In the genomic region with DNA sequence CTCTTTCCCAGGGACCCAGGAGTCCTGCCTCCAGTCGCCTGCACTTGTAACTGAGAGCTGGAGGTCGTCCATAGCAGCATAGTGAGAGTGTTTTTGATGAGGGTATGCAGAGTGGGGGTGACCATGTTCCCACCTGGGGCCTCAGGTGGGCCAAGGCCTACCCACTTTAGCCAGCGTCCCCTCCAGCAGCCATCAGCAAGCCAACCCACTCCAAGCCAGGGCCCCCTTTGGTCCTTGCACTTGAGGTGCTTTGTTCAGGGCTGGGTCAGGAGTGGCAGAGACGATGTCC, we compare ENCODE assay signal across 12 cellular contexts. TPM values are rescaled to one million over a fixed set of nuclear protein-coding genes. Genes with fewer than 3 reads are reported as not detected.
DNase-seq lines count a peak whose midpoint lies in the region; ATAC-seq and TF ChIP-seq lines count a peak whose summit lies in the region.
"Had no signal": no experiment of that assay in that cellular context is flagged by ENCODE, and none has a peak within 500 bp of the region (broad histone marks: within the 10 kb centered on the region; RNA-seq: fewer than 3 reads in every experiment).

No MANE protein-coding gene starts in this region.

- WGBS in H9 (ENCODE audit: extremely low coverage, insufficient read length, low lambda C conversion rate), result no CpG with 5 or more reads among the region's 4 CpGs
- 70% methylated on average over 4 of the region's 4 CpGs for WGBS in mesenchymal stem cell

- no peak overlapping the region for H4K5ac ChIP-seq in H9 (ENCODE audit: insufficient read length, low read depth, low read length)

- H3K27ac Mint-ChIP-seq in H9, result no peak overlapping the region
- H3K27ac Mint-ChIP-seq in activated CD8-positive, alpha-beta T cell treated with anti-CD3 and anti-CD28 coated beads for 36 hours, result peak overlapping the region; percentile 95
- H3K27ac Mint-ChIP-seq: endodermal cell had no signal

- no peak overlapping the region for H3K4me3 Mint-ChIP-seq in H9
- peak overlapping the region; percentile 43 for H3K4me3 Mint-ChIP-seq in activated CD8-positive, alpha-beta T cell treated with anti-CD3 and anti-CD28 coated beads for 36 hours
- H3K4me3 Mint-ChIP-seq: endodermal cell had no signal

- H2BK20ac ChIP-seq in H9 (ENCODE audit: low read depth, low read length, poor library complexity, severe bottlenecking), result no peak overlapping the region

- POLR2A ChIA-PET in activated CD8-positive, alpha-beta T cell treated with anti-CD3 and anti-CD28 coated beads for 36 hours (lab: Charles Lee), result interaction anchor here (0.6 to 11.4 kb wide), 5 partner anchors 12 to 1709 kb away, joined by 3 to 147 read pairs (median 5); partner anchors contain the start of genes KCNN4 and SMG9

- H3K27ac ChIP-seq in BLaER1 (peak overlapping the region; percentile 62; the same call in 1 of the 2 replicates), H9 (ENCODE audit: insufficient read length, low read depth, low read length) (no peak overlapping the region), mesenchymal stem cell (ENCODE audit: low read length, poor library complexity, severe bottlenecking) (no peak overlapping the region), substantia nigra (ENCODE audit: low read depth, low read length, poor library complexity, severe bottlenecking) (no peak overlapping the region)

- H3K27me3 Mint-ChIP-seq in H9 (ENCODE audit: low read depth), result peaks cover 35% of the 10 kb centered on the region
- H3K27me3 Mint-ChIP-seq in activated CD8-positive, alpha-beta T cell treated with anti-CD3 and anti-CD28 coated beads for 36 hours, result no peaks in the 10 kb centered on the region

- no peaks in the 10 kb centered on the region; a peak in 1 of 7 replicates for H3K36me3 Mint-ChIP-seq in H9 (ENCODE audit: insufficient read depth in 1 of 3, low read depth in 3 of 3)
- H3K36me3 Mint-ChIP-seq in activated CD8-positive, alpha-beta T cell treated with anti-CD3 and anti-CD28 coated beads for 36 hours (ENCODE audit: low read depth), result peaks cover 58% of the 10 kb centered on the region

- peaks cover 44% of the 10 kb centered on the region for H3K4me1 ChIP-seq in BLaER1
- no peaks in the 10 kb centered on the region; the same call in 1 of the 2 replicates for H3K4me1 ChIP-seq in H9 (ENCODE audit: insufficient read depth, low read length)
- H3K4me1 ChIP-seq in mesenchymal stem cell (ENCODE audit: control insufficient read depth, insufficient read depth, low read depth, low read length), result peaks cover 17% of the 10 kb centered on the region

- H2BK5ac ChIP-seq in H9 (ENCODE audit: insufficient read length, low read length) (no peak overlapping the region), mesenchymal stem cell (ENCODE audit: low read depth, low read length, poor library complexity, severe bottlenecking) (no peak overlapping the region)

- H3K23me2 ChIP-seq in H9 (ENCODE audit: insufficient read length, low read depth, low read length, poor library complexity, severe bottlenecking), result no peaks in the 10 kb centered on the region

- H3K4me3 ChIP-seq in BLaER1, result no peak overlapping the region
- no peak overlapping the region for H3K4me3 ChIP-seq in mesenchymal stem cell (ENCODE audit: insufficient read depth in 1 of 2, low read depth in 1 of 2, low read length in 2 of 2)

- H3K27me3 ChIP-seq in BLaER1, result no peaks in the 10 kb centered on the region
- no peaks in the 10 kb centered on the region for H3K27me3 ChIP-seq in H9 (ENCODE audit: insufficient read depth, low read length)
- H3K27me3 ChIP-seq in mesenchymal stem cell (ENCODE audit: control insufficient read depth in 1 of 2, insufficient read depth in 1 of 2, low read length in 2 of 2), result no peaks in the 10 kb centered on the region

- H3K79me1 ChIP-seq in H9 (ENCODE audit: insufficient read depth, low read depth, low read length, poor library complexity, severe bottlenecking), result no peaks in the 10 kb centered on the region
- no peaks in the 10 kb centered on the region for H3K79me1 ChIP-seq in mesenchymal stem cell (replicated peaks; ENCODE audit: low read length, poor library complexity, severe bottlenecking)

- H3K23ac ChIP-seq in H9 (ENCODE audit: insufficient read length, low read depth, low read length), result no peak overlapping the region
- no peak overlapping the region for H3K23ac ChIP-seq in mesenchymal stem cell (ENCODE audit: low read length in 2 of 2)

- H3K4me1 Mint-ChIP-seq in H9, result peaks cover 12 to 17% of the 10 kb centered on the region in 2 experiments
- H3K4me1 Mint-ChIP-seq in activated CD8-positive, alpha-beta T cell treated with anti-CD3 and anti-CD28 coated beads for 36 hours (ENCODE audit: low read depth), result peaks cover 66% of the 10 kb centered on the region
- H3K4me1 Mint-ChIP-seq: endodermal cell had no signal

- no peak overlapping the region for H3K14ac ChIP-seq in H9 (ENCODE audit: insufficient read depth, low read length)
- H3K14ac ChIP-seq in mesenchymal stem cell (ENCODE audit: low read length in 2 of 2), result no peak overlapping the region

- H3K9me3 Mint-ChIP-seq in H9, result no peaks in the 10 kb centered on the region
- H3K9me3 Mint-ChIP-seq in activated CD8-positive, alpha-beta T cell treated with anti-CD3 and anti-CD28 coated beads for 36 hours, result no peaks in the 10 kb centered on the region
- H3K9me3 Mint-ChIP-seq: endodermal cell had no signal

- peak; percentile 7; the same call in 1 of the 3 replicates for TF ChIP-seq CTCF in H9 (conservative IDR thresholded peaks at IDR 0.05)
- no peak for TF ChIP-seq CTCF in activated CD8-positive, alpha-beta T cell treated with anti-CD3 and anti-CD28 coated beads for 36 hours (IDR thresholded peaks at IDR 0.05)

- H3T11ph ChIP-seq in H9 (ENCODE audit: low read length), result no peak overlapping the region

- H3K4me2 ChIP-seq in BLaER1, result peak overlapping the region; percentile 78
- H3K4me2 ChIP-seq in H9 (ENCODE audit: insufficient read depth, insufficient read length, low read length), result no peak overlapping the region
- no peak overlapping the region for H3K4me2 ChIP-seq in mesenchymal stem cell (ENCODE audit: low read length, poor library complexity, severe bottlenecking)

- H4K20me1 ChIP-seq in BLaER1 (no peaks in the 10 kb centered on the region), H9 (ENCODE audit: control insufficient read depth, insufficient read depth, insufficient read length) (no peaks in the 10 kb centered on the region)

- intact Hi-C loops in activated CD8-positive, alpha-beta T cell treated with anti-CD3 and anti-CD28 coated beads for 36 hours (cut with micrococcal nuclease), result no loop called here

- H3K4ac ChIP-seq in H9 (ENCODE audit: low read depth, low read length) (no peak overlapping the region), mesenchymal stem cell (ENCODE audit: low read depth in 1 of 2, low read length in 2 of 2) (no peak overlapping the region)

- H2BK120ac ChIP-seq in H9 (ENCODE audit: low read depth, low read length, poor library complexity, severe bottlenecking) (no peak overlapping the region), mesenchymal stem cell (ENCODE audit: low read depth, low read length) (no peak overlapping the region)

- no peak overlapping the region for H4K8ac ChIP-seq in H9 (replicated peaks; ENCODE audit: insufficient read length, low read depth, low read length)
- H4K8ac ChIP-seq in mesenchymal stem cell (ENCODE audit: low read length), result no peak overlapping the region

- H4K91ac ChIP-seq in H9 (ENCODE audit: insufficient read length, low read depth, low read length), result no peak overlapping the region
- no peak overlapping the region for H4K91ac ChIP-seq in mesenchymal stem cell (ENCODE audit: low read length)

- H3K36me3 ChIP-seq in BLaER1 (peaks cover 57% of the 10 kb centered on the region), mesenchymal stem cell (ENCODE audit: control insufficient read depth in 1 of 2, insufficient read depth in 2 of 2, low read depth in 1 of 2, low read length in 2 of 2) (peaks cover 4 to 55% of the 10 kb centered on the region in 2 experiments)

- CTCF ChIA-PET in activated CD8-positive, alpha-beta T cell treated with anti-CD3 and anti-CD28 coated beads for 36 hours (lab: Charles Lee), result interaction anchor here (0.8 to 5.0 kb wide), 13 partner anchors 12 to 98 kb away, joined by 3 to 122 read pairs (median 4); partner anchors contain the start of genes KCNN4, PLAUR and SMG9

- ATAC-seq in activated CD8-positive, alpha-beta T cell treated with anti-CD3 and anti-CD28 coated beads for 36 hours, result no peak
- ATAC-seq in GM21526 (IDR thresholded peaks at IDR 0.05; ENCODE audit: low FRiP score, unreplicated experiment), result no peak
- ATAC-seq: left lobe of liver had no signal

- H3K56ac ChIP-seq in H9 (ENCODE audit: insufficient read length, low read depth, low read length), result no peak overlapping the region

- H3K9me3 ChIP-seq in BLaER1 (no peaks in the 10 kb centered on the region), H9 (ENCODE audit: control insufficient read depth, low read depth, low read length) (no peaks in the 10 kb centered on the region), mesenchymal stem cell (ENCODE audit: control insufficient read depth, low read length) (no peaks in the 10 kb centered on the region)

- DNase-seq in H9 (no peak), mesenchymal stem cell (no peak), substantia nigra (lab: John Stamatoyannopoulos, UW) (no peak), cerebellum (ENCODE audit: low spot score) (no peak), NOMO-1 treated with DMSO at 0.1 percent for 48 hours (lab: John Stamatoyannopoulos, UW; ENCODE audit: unreplicated experiment) (no peak)
- no peak for DNase-seq in activated CD8-positive, alpha-beta T cell treated with anti-CD3 and anti-CD28 coated beads for 36 hours

- H3K18ac ChIP-seq in H9 (ENCODE audit: insufficient read length, low read depth, low read length) (no peak overlapping the region), mesenchymal stem cell (ENCODE audit: low read depth in 1 of 2, low read length in 2 of 2) (no peak overlapping the region)

- no peak overlapping the region for H2BK12ac ChIP-seq in H9 (ENCODE audit: insufficient read length, low read depth, low read length)
- peak overlapping the region in 1 of 2 experiments; percentile 23 for H2BK12ac ChIP-seq in mesenchymal stem cell (ENCODE audit: low read length in 2 of 2)

- H2BK15ac ChIP-seq in H9 (ENCODE audit: low read depth, low read length) (no peak overlapping the region), mesenchymal stem cell (ENCODE audit: low read depth, poor library complexity, severe bottlenecking) (peak overlapping the region; percentile 9)

- H2AK5ac ChIP-seq in H9 (ENCODE audit: insufficient read length, low read length), result no peak overlapping the region
- peak overlapping the region; percentile 56 for H2AK5ac ChIP-seq in mesenchymal stem cell (ENCODE audit: low read length, severe bottlenecking)

- no peak overlapping the region for H3K9ac ChIP-seq in BLaER1
- no peak overlapping the region for H3K9ac ChIP-seq in H9 (ENCODE audit: extremely low read depth, insufficient read length, low read length)
- H3K9ac ChIP-seq in mesenchymal stem cell (ENCODE audit: low read length), result peak overlapping the region; percentile 77

- no peaks in the 10 kb centered on the region for H3K79me2 ChIP-seq in H9 (ENCODE audit: insufficient read depth, low read length)

- no peak overlapping the region for H2AFZ ChIP-seq in H9 (ENCODE audit: low read length)
- H2AFZ ChIP-seq in mesenchymal stem cell (ENCODE audit: low read depth, low read length), result no peak overlapping the region

RNA-seq across cellular contexts. Expression of gene SMG9, which starts 11.9 kb away (rescaled TPM):
- total RNA-seq in H9 (2021) (47.9 and 52.2 TPM in 2 replicates), cerebellum (17.1 TPM)
- 10 to 100 TPM; 48.9 to 53.1 TPM for total RNA-seq in activated CD8-positive, alpha-beta T cell treated with anti-CD3 and anti-CD28 coated beads for 36 hours
- 20.5 TPM for polyA plus RNA-seq in mesenchymal stem cell (2013, experiment 1 of 2)
- polyA plus RNA-seq in mesenchymal stem cell (2013, experiment 2 of 2), result 19.8 TPM

RNA-seq across cellular contexts. Expression of gene KCNN4, which starts 14.1 kb away (rescaled TPM):
- 0.26 TPM in 1 of 2 replicates, not detected in the other for total RNA-seq in H9 (2021)
- total RNA-seq in activated CD8-positive, alpha-beta T cell treated with anti-CD3 and anti-CD28 coated beads for 36 hours, result 10 to 100 TPM; 49.5 to 49.6 TPM
- 0.04 TPM for polyA plus RNA-seq in mesenchymal stem cell (2013, experiment 1 of 2)
- polyA plus RNA-seq in mesenchymal stem cell (2013, experiment 2 of 2), result 0.08 TPM
- 0.36 TPM for total RNA-seq in cerebellum
- total RNA-seq: endodermal cell had no signal

RNA-seq across cellular contexts. Expression of gene LYPD5, which starts 35.5 kb away (rescaled TPM):
- total RNA-seq in H9 (2021), result 0.50 TPM in 2 replicates
- total RNA-seq in activated CD8-positive, alpha-beta T cell treated with anti-CD3 and anti-CD28 coated beads for 36 hours, result under 1 TPM; 0.51 to 0.61 TPM
- 0.12 TPM for polyA plus RNA-seq in mesenchymal stem cell (2013, experiment 1 of 2)
- 0.07 TPM for polyA plus RNA-seq in mesenchymal stem cell (2013, experiment 2 of 2)
- total RNA-seq in cerebellum, result 2.6 TPM
- total RNA-seq: left lobe of liver had no signal

RNA-seq across cellular contexts. Expression of gene IRGC, which starts 50.8 kb away (rescaled TPM):
- not detected in 2 replicates for total RNA-seq in H9 (2021)
- total RNA-seq in activated CD8-positive, alpha-beta T cell treated with anti-CD3 and anti-CD28 coated beads for 36 hours, result not detected
- not detected for polyA plus RNA-seq in mesenchymal stem cell (2013, experiment 1 of 2)
- polyA plus RNA-seq in mesenchymal stem cell (2013, experiment 2 of 2), result not detected
- not detected for total RNA-seq in cerebellum
- total RNA-seq: aorta, endodermal cell, left lobe of liver, osteoblast had no signal
- polyA plus RNA-seq: aorta had no signal

Comparison
In these comparisons a context has a peak if more than half of its experiments do, and no peak if none do; other contexts are left out.
1. RNA of gene KCNN4, which starts 14.1 kb away (total RNA-seq): 49.5 to 49.6 TPM in activated CD8-positive, alpha-beta T cell treated with anti-CD3 and anti-CD28 coated beads for 36 hours; 0.36 TPM in cerebellum (single experiment) and 0.26 TPM in H9; every median in the first group is over 10 times any median in the second.